14 cellular contexts compared by ENCODE assay signal in the genomic region with DNA sequence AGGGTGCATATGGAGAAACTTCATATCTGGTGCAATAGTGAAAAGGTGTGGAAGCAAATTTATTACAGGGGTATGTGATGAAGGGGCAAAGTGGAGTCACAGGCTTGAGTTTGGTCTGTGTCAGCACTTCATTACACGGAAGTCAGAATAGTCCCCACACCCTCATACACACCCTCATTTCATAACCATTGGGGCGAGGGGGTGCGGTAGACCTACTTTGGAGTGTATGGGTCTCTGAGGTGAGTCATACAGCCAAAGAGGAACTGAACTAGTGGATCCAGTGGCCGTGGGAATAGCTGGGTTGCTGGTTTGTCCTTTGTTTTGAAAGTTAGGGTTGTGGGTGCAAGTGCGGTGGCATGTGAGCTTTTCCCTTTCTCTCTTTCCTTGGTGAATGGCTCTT. TPM values are rescaled to one million over a fixed set of nuclear protein-coding genes. Genes with fewer than 3 reads are reported as not detected.
DNase-seq lines count a peak whose midpoint lies in the region; ATAC-seq, FAIRE-seq and TF ChIP-seq lines count a peak whose summit lies in the region.
"Had no signal": no experiment of that assay in that cellular context is flagged by ENCODE, and none has a peak within 500 bp of the region (broad histone marks: within the 10 kb centered on the region; RNA-seq: fewer than 3 reads in every experiment).

No MANE protein-coding gene starts in this region.

- H2AFZ ChIP-seq in Loucy (ENCODE audit: low read length) (no peak overlapping the region), HepG2 (ENCODE audit: low read length) (no peak overlapping the region)

- no peak overlapping the region for H3K9ac ChIP-seq in Loucy (ENCODE audit: low read depth, low read length, poor library complexity, severe bottlenecking)
- no peak overlapping the region for H3K9ac ChIP-seq in HepG2 (ENCODE audit: insufficient read depth, low read depth, low read length)
- H3K9ac ChIP-seq: BLaER1 had no signal

- no peaks in the 10 kb centered on the region; the same call in 1 of the 2 replicates for H3K9me2 ChIP-seq in Loucy (replicated peaks; ENCODE audit: low read depth, low read length)

- H3K36me3 Mint-ChIP-seq in activated CD4-positive, alpha-beta memory T cell treated with anti-CD3 and anti-CD28 coated beads, Interleukin-2, amount 10 ng/mL, durations not matched to agents 7 days and 5 days (ENCODE audit: low read depth): peaks cover 23% of the 10 kb centered on the region

- H3K27me3 ChIP-seq in Loucy (ENCODE audit: insufficient read depth, low read length, poor library complexity, severe bottlenecking): peaks cover 6% of the 10 kb centered on the region
- peaks cover 0 to 10% of the 10 kb centered on the region in 2 experiments; a peak in 3 of 5 replicates for H3K27me3 ChIP-seq in HepG2 (ENCODE audit: control insufficient read depth in 1 of 2, insufficient read depth in 2 of 2, low read length in 2 of 2)
- H3K27me3 ChIP-seq: BLaER1, foreskin keratinocyte had no signal

- no peaks in the 10 kb centered on the region for H3F3A ChIP-seq in Loucy (ENCODE audit: low read depth)

- no peaks in the 10 kb centered on the region for H3K9me3 ChIP-seq in Loucy (ENCODE audit: insufficient read depth, low read depth, low read length)
- no peaks in the 10 kb centered on the region for H3K9me3 ChIP-seq in HepG2 (ENCODE audit: low read length)
- H3K9me3 ChIP-seq: BLaER1 had no signal

- H4K20me1 ChIP-seq in Loucy (ENCODE audit: insufficient read depth, low read length, poor library complexity, severe bottlenecking) (peaks cover 33% of the 10 kb centered on the region), HepG2 (ENCODE audit: insufficient read depth, low read length) (peaks cover 31% of the 10 kb centered on the region)

- ATAC-seq in HepG2: no peak
- ATAC-seq in SK-N-SH treated with all-trans-retinoic acid at 6 μM for 48 hours: no peak
- ATAC-seq: foreskin keratinocyte, left lobe of liver had no signal

- peaks cover 50% of the 10 kb centered on the region for H3K4me1 Mint-ChIP-seq in activated CD4-positive, alpha-beta memory T cell treated with anti-CD3 and anti-CD28 coated beads, Interleukin-2, amount 10 ng/mL, durations not matched to agents 7 days and 5 days

- no peak for TF ChIP-seq POLR2A in HepG2 (IDR thresholded peaks at IDR 0.05; ENCODE audit: insufficient read depth in 1 of 2, low read depth in 2 of 2, low read length in 2 of 2)

- intact Hi-C loops in HepG2 (cut with micrococcal nuclease; ENCODE audit: unreplicated experiment): no loop called here

- H3K4me1 ChIP-seq in Loucy (ENCODE audit: insufficient read depth, low read length, poor library complexity, severe bottlenecking) (peaks cover 28% of the 10 kb centered on the region), HepG2 (ENCODE audit: insufficient read depth, low read length) (peaks cover 56% of the 10 kb centered on the region)
- H3K4me1 ChIP-seq: foreskin keratinocyte had no signal

- FAIRE-seq in HepG2 (lab: Jason Lieb, UNC): no peak

- H3K4me3 ChIP-seq in Loucy (ENCODE audit: low read length, poor library complexity, severe bottlenecking) (peak overlapping the region; percentile 2), HepG2 (replicated peaks in 1 of 3; ENCODE audit: insufficient read depth in 1 of 3, low read depth in 2 of 3, low read length in 3 of 3) (no peak overlapping the region)
- H3K4me3 ChIP-seq: BLaER1 had no signal

- H3K27me3 Mint-ChIP-seq in activated CD4-positive, alpha-beta memory T cell treated with anti-CD3 and anti-CD28 coated beads, Interleukin-2, amount 10 ng/mL, durations not matched to agents 7 days and 5 days: no peaks in the 10 kb centered on the region

- H3K79me2 ChIP-seq in Loucy (ENCODE audit: insufficient read depth, low read length) (peaks cover 76% of the 10 kb centered on the region), HepG2 (ENCODE audit: insufficient read depth, low read length) (peaks cover 81% of the 10 kb centered on the region)

- no peak overlapping the region for H3K27ac Mint-ChIP-seq in activated CD4-positive, alpha-beta memory T cell treated with anti-CD3 and anti-CD28 coated beads, Interleukin-2, amount 10 ng/mL, durations not matched to agents 7 days and 5 days
- H3K27ac Mint-ChIP-seq: activated T-helper 1 cell treated with anti-CD3 and anti-CD28 coated beads, Interleukin-12 subunit alpha, Interleukin-12 subunit beta, Interleukin-2, Interleukin-4 antibody, amounts not matched to agents 30 ng/mL and 10 ng/mL and 1 ng/mL, durations not matched to agents 14 hours and 24 hours and 36 hours had no signal

- DNase-seq in CD1c-positive myeloid dendritic cell (ENCODE audit: extremely low spot score) (peak; percentile 93), HepG2 (ENCODE audit: low spot score) (no peak), H4 (ENCODE audit: low spot score) (no peak), NCI-H1694 (lab: John Stamatoyannopoulos, UW) (no peak), HK-2 (ENCODE audit: unreplicated experiment) (no peak)
- DNase-seq in activated CD4-positive, alpha-beta memory T cell treated with anti-CD3 and anti-CD28 coated beads, Interleukin-2, amount 10 ng/mL, durations not matched to agents 7 days and 5 days: peak; percentile 20
- DNase-seq: foreskin keratinocyte, NCI-H1092 treated with DMSO at 0.1 percent for 48 hours, posterior cingulate gyrus had no signal

- TF ChIP-seq CTCF in Loucy (conservative IDR thresholded peaks at IDR 0.05; ENCODE audit: low read length): no peak
- TF ChIP-seq CTCF in HepG2 (CRISPR knock-in tag; IDR thresholded peaks at IDR 0.05): no peak

- H3K4me3 Mint-ChIP-seq in activated CD4-positive, alpha-beta memory T cell treated with anti-CD3 and anti-CD28 coated beads, Interleukin-2, amount 10 ng/mL, durations not matched to agents 7 days and 5 days: peak overlapping the region; percentile 5
- H3K4me3 Mint-ChIP-seq: activated T-helper 1 cell treated with anti-CD3 and anti-CD28 coated beads, Interleukin-12 subunit alpha, Interleukin-12 subunit beta, Interleukin-2, Interleukin-4 antibody, amounts not matched to agents 30 ng/mL and 10 ng/mL and 1 ng/mL, durations not matched to agents 14 hours and 24 hours and 36 hours had no signal

- WGBS in HepG2 (ENCODE audit: low lambda C conversion rate): 98% methylated on average over 5 of the region's 5 CpGs

- H3K36me3 ChIP-seq in Loucy (ENCODE audit: insufficient read depth, low read length) (no peaks in the 10 kb centered on the region), HepG2 (replicated peaks in 1 of 2; ENCODE audit: control insufficient read depth in 1 of 2, insufficient read depth in 2 of 2, low read length in 2 of 2) (peaks cover 10 to 15% of the 10 kb centered on the region in 2 experiments)

- TF ChIP-seq RAD21 in HepG2 (CRISPR knock-in tag; IDR thresholded peaks at IDR 0.05): no peak

- no peak overlapping the region for H3K27ac ChIP-seq in HepG2 (ENCODE audit: extremely low read length, insufficient read depth, low read length)
- H3K27ac ChIP-seq: BLaER1, foreskin keratinocyte had no signal

- CTCF ChIA-PET in activated CD4-positive, alpha-beta memory T cell treated with anti-CD3 and anti-CD28 coated beads, Interleukin-2, amount 10 ng/mL, durations not matched to agents 7 days and 5 days (lab: Charles Lee): no interaction called here
- CTCF ChIA-PET in HepG2 (lab: Yijun Ruan, JAX; ENCODE audit: low intra/inter-chr PET ratio, low total read pairs): no interaction called here

- H3K9me3 Mint-ChIP-seq in activated CD4-positive, alpha-beta memory T cell treated with anti-CD3 and anti-CD28 coated beads, Interleukin-2, amount 10 ng/mL, durations not matched to agents 7 days and 5 days: peaks cover 2% of the 10 kb centered on the region
- H3K9me3 Mint-ChIP-seq: activated T-helper 1 cell treated with anti-CD3 and anti-CD28 coated beads, Interleukin-12 subunit alpha, Interleukin-12 subunit beta, Interleukin-2, Interleukin-4 antibody, amounts not matched to agents 30 ng/mL and 10 ng/mL and 1 ng/mL, durations not matched to agents 14 hours and 24 hours and 36 hours had no signal

- in situ Hi-C loops in HepG2 (cut with HindIII; ENCODE audit: extremely low pct_ligation_motif_present, low pct_unique_long_range_greater_than_20kb): no loop called here

- POLR2A ChIA-PET in activated CD4-positive, alpha-beta memory T cell treated with anti-CD3 and anti-CD28 coated beads, Interleukin-2, amount 10 ng/mL, durations not matched to agents 7 days and 5 days (lab: Charles Lee): interaction anchor here (0.9 kb wide), 1 partner anchor 20 kb away, joined by 4 read pairs; no protein-coding TSS in a partner anchor
- POLR2A ChIA-PET in HepG2 (lab: Yijun Ruan, JAX): no interaction called here

- BruUV-seq in HepG2 (replicated peaks; lab: Mats Ljungman, UMichigan): no TSS peak

- TF ChIP-seq EP300 in HepG2 (IDR thresholded peaks at IDR 0.05; ENCODE audit: low read depth in 2 of 2, low read length in 2 of 2) (no peak), HepG2 (CRISPR knock-in tag; IDR thresholded peaks at IDR 0.05; ENCODE audit: borderline replicate concordance) (no peak)

- H3K4me2 ChIP-seq in Loucy (ENCODE audit: low read depth, low read length, poor library complexity, severe bottlenecking): peak overlapping the region; percentile 52
- H3K4me2 ChIP-seq in HepG2 (ENCODE audit: low read depth, low read length): peak overlapping the region; percentile 18; the same call in 1 of the 2 replicates
- H3K4me2 ChIP-seq: BLaER1 had no signal

RNA-seq across cellular contexts. Expression of a gene that starts 3.3 kb away (rescaled TPM):
- 10 to 100 TPM; 37.6 to 38.6 TPM for total RNA-seq in activated CD4-positive, alpha-beta memory T cell treated with anti-CD3 and anti-CD28 coated beads, Interleukin-2, amount 10 ng/mL, durations not matched to agents 7 days and 5 days
- 30.3 and 53.5 TPM in 2 replicates for total RNA-seq in HepG2 (2016; rRNA removed; fragmentation: Illumina TruSeq; extraction: Trizol)
- 8.9 and 10.2 TPM in 2 replicates for total RNA-seq in HepG2 (2016; cell fraction: cytosol; rRNA removed; fragmentation: Illumina TruSeq; extraction: Trizol; ENCODE audit: low read depth)
- 26.6 and 52.8 TPM in 2 replicates for total RNA-seq in HepG2 (2016; cell fraction: insoluble cytoplasmic fraction; rRNA removed; fragmentation: Illumina TruSeq; extraction: Trizol)
- 16.3 and 19.5 TPM in 2 replicates for total RNA-seq in HepG2 (2016; cell fraction: membrane; rRNA removed; fragmentation: Illumina TruSeq; extraction: Trizol)
- total RNA-seq in HepG2 (2016; cell fraction: nucleus; rRNA removed; fragmentation: Illumina TruSeq; extraction: Trizol): 67.0 and 79.9 TPM in 2 replicates
- 171 and 183 TPM in 2 replicates for polyA plus RNA-seq in HepG2 (2011; rRNA removed)
- polyA plus RNA-seq in HepG2 (2011; cell fraction: cytosol; rRNA removed): 137 and 141 TPM in 2 replicates
- 138 and 162 TPM in 2 replicates for polyA plus RNA-seq in HepG2 (2011; cell fraction: nucleus; rRNA removed)
- 93.4 and 96.8 TPM in 2 replicates for polyA plus RNA-seq in HepG2 (2012)
- 5.9 and 6.7 TPM in 2 replicates for polyA plus RNA-seq in HepG2 (2016; cell fraction: cytosol; fragmentation: Illumina TruSeq; extraction: Trizol; ENCODE audit: low read depth)
- 27.2 and 35.4 TPM in 2 replicates for polyA plus RNA-seq in HepG2 (2016; cell fraction: insoluble cytoplasmic fraction; fragmentation: Illumina TruSeq; extraction: Trizol; ENCODE audit: low read depth)
- 15.5 and 17.0 TPM in 2 replicates for polyA plus RNA-seq in HepG2 (2016; cell fraction: membrane; fragmentation: Illumina TruSeq; extraction: Trizol; ENCODE audit: low read depth)
- polyA plus RNA-seq in HepG2 (2016; cell fraction: nucleus; fragmentation: Illumina TruSeq; extraction: Trizol; ENCODE audit: insufficient read depth, low read depth): 134 and 135 TPM in 2 replicates
- polyA minus RNA-seq in HepG2 (2011; rRNA and poly(A)+ RNA removed; ENCODE audit: low replicate concordance): 107 and 349 TPM in 2 replicates
- 135 and 159 TPM in 2 replicates for polyA minus RNA-seq in HepG2 (2011; cell fraction: cytosol; rRNA and poly(A)+ RNA removed)
- polyA minus RNA-seq in HepG2 (2011; cell fraction: nucleus; rRNA and poly(A)+ RNA removed): 88.2 and 109 TPM in 2 replicates
- total RNA-seq in H4 (2014; rRNA removed; shearing (Covaris generic)): 30.5 and 39.7 TPM in 2 replicates

Comparison
In these comparisons a context has a peak if more than half of its experiments do, and no peak if none do; other contexts are left out.
1. DNase-seq: peak in CD1c-positive myeloid dendritic cell (single experiment) and activated CD4-positive, alpha-beta memory T cell treated with anti-CD3 and anti-CD28 coated beads, Interleukin-2, amount 10 ng/mL, durations not matched to agents 7 days and 5 days (single experiment); none in HepG2 (single experiment), H4 (single experiment), NCI-H1694 (single experiment) and HK-2 (single experiment).